Comparison of ENCODE assay signal across 10 cellular contexts in the genomic region with DNA sequence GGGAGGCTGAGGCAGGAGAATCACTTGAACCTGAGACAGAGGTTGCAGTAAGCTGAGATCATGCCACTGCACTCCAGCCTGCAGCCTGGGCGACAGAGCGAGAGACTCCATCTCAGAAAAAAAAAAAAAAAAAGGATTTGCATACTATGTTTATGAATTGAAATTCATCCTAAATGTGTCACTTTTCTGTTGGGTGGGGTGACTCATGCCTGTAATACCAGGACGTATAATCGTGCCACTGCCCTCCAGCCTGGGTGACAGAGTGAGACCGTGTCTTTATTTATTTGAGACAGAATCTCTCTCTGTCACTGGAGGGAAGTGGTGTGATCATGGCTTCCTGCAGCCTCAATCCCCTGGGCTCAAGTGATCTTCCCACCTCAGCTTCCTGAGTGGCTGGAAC. TPM values are rescaled to one million over a fixed set of nuclear protein-coding genes. Genes with fewer than 3 reads are reported as not detected.
DNase-seq lines count a peak whose midpoint lies in the region; ATAC-seq, FAIRE-seq and TF ChIP-seq lines count a peak whose summit lies in the region.
"Had no signal": no experiment of that assay in that cellular context is flagged by ENCODE, and none has a peak within 500 bp of the region (broad histone marks: within the 10 kb centered on the region; RNA-seq: fewer than 3 reads in every experiment).

No MANE protein-coding gene starts in this region.

- H3K4me3 Mint-ChIP-seq in activated CD8-positive, alpha-beta T cell treated with anti-CD3 and anti-CD28 coated beads for 36 hours: peak overlapping the region; percentile 3
- H3K4me3 Mint-ChIP-seq in activated CD8-positive, alpha-beta T cell treated with anti-CD3 and anti-CD28 coated beads, Interleukin-2, amount 10 ng/mL, durations not matched to agents 7 days and 5 days: no peak overlapping the region
- peak overlapping the region; percentile 3 for H3K4me3 Mint-ChIP-seq in activated T-helper 2 cell treated with anti-CD3 and anti-CD28 coated beads, Interferon-gamma antibody, Interleukin-2, Interleukin-4, amounts not matched to agents 10 μg/mL and 5 μg/mL and 100 μg/mL, durations not matched to agents 14 hours and 24 hours and 36 hours (ENCODE audit: low read depth)
- H3K4me3 Mint-ChIP-seq: central memory CD8-positive, alpha-beta T cell had no signal

- peak; percentile 80 for ATAC-seq in activated CD8-positive, alpha-beta T cell treated with anti-CD3 and anti-CD28 coated beads for 36 hours
- no peak for ATAC-seq in activated CD8-positive, alpha-beta T cell treated with anti-CD3 and anti-CD28 coated beads, Interleukin-2, amount 10 ng/mL, durations not matched to agents 7 days and 5 days
- ATAC-seq in HG03159 (IDR thresholded peaks at IDR 0.05; ENCODE audit: unreplicated experiment): peak; percentile 75
- ATAC-seq in HG02763 (IDR thresholded peaks at IDR 0.05; ENCODE audit: unreplicated experiment): no peak

- H3K36me3 Mint-ChIP-seq in activated CD8-positive, alpha-beta T cell treated with anti-CD3 and anti-CD28 coated beads for 36 hours (ENCODE audit: low read depth): peaks cover 28% of the 10 kb centered on the region
- H3K36me3 Mint-ChIP-seq in activated CD8-positive, alpha-beta T cell treated with anti-CD3 and anti-CD28 coated beads, Interleukin-2, amount 10 ng/mL, durations not matched to agents 7 days and 5 days (ENCODE audit: low read depth): peaks cover 22% of the 10 kb centered on the region
- peaks cover 40% of the 10 kb centered on the region for H3K36me3 Mint-ChIP-seq in activated T-helper 2 cell treated with anti-CD3 and anti-CD28 coated beads, Interferon-gamma antibody, Interleukin-2, Interleukin-4, amounts not matched to agents 10 μg/mL and 5 μg/mL and 100 μg/mL, durations not matched to agents 14 hours and 24 hours and 36 hours (ENCODE audit: low read depth)

- intact Hi-C loops in activated CD8-positive, alpha-beta T cell treated with anti-CD3 and anti-CD28 coated beads for 36 hours (cut with micrococcal nuclease): no loop called here
- intact Hi-C loops in activated T-helper 2 cell treated with anti-CD3 and anti-CD28 coated beads, Interferon-gamma antibody, Interleukin-2, Interleukin-4, amounts not matched to agents 10 μg/mL and 5 μg/mL and 100 μg/mL, durations not matched to agents 14 hours and 24 hours and 36 hours (cut with micrococcal nuclease): loop anchor here (2.0 to 10.0 kb wide), 3 partner anchors 16 to 220 kb away; partner anchors contain the start of genes PDIA4 and ZNF398

- no peak for FAIRE-seq in HTR-8/SVneo (lab: Jason Lieb, UNC)

- CTCF ChIA-PET in activated CD8-positive, alpha-beta T cell treated with anti-CD3 and anti-CD28 coated beads for 36 hours (lab: Charles Lee): interaction anchor here (1.2 kb wide), 1 partner anchor 16 kb away, joined by 4 read pairs; no protein-coding TSS in a partner anchor
- CTCF ChIA-PET in activated CD8-positive, alpha-beta T cell treated with anti-CD3 and anti-CD28 coated beads, Interleukin-2, amount 10 ng/mL, durations not matched to agents 7 days and 5 days (lab: Charles Lee): no interaction called here

- no peaks in the 10 kb centered on the region for H3K27me3 Mint-ChIP-seq in activated CD8-positive, alpha-beta T cell treated with anti-CD3 and anti-CD28 coated beads for 36 hours
- no peaks in the 10 kb centered on the region for H3K27me3 Mint-ChIP-seq in activated CD8-positive, alpha-beta T cell treated with anti-CD3 and anti-CD28 coated beads, Interleukin-2, amount 10 ng/mL, durations not matched to agents 7 days and 5 days (ENCODE audit: low read depth)
- H3K27me3 Mint-ChIP-seq in activated T-helper 2 cell treated with anti-CD3 and anti-CD28 coated beads, Interferon-gamma antibody, Interleukin-2, Interleukin-4, amounts not matched to agents 10 μg/mL and 5 μg/mL and 100 μg/mL, durations not matched to agents 14 hours and 24 hours and 36 hours (ENCODE audit: low read depth): no peaks in the 10 kb centered on the region
- H3K27me3 Mint-ChIP-seq: central memory CD8-positive, alpha-beta T cell had no signal

- H3K27ac Mint-ChIP-seq in activated CD8-positive, alpha-beta T cell treated with anti-CD3 and anti-CD28 coated beads for 36 hours: peak overlapping the region; percentile 81
- H3K27ac Mint-ChIP-seq in activated CD8-positive, alpha-beta T cell treated with anti-CD3 and anti-CD28 coated beads, Interleukin-2, amount 10 ng/mL, durations not matched to agents 7 days and 5 days: no peak overlapping the region
- H3K27ac Mint-ChIP-seq in activated T-helper 2 cell treated with anti-CD3 and anti-CD28 coated beads, Interferon-gamma antibody, Interleukin-2, Interleukin-4, amounts not matched to agents 10 μg/mL and 5 μg/mL and 100 μg/mL, durations not matched to agents 14 hours and 24 hours and 36 hours: peak overlapping the region; percentile 81

- DNase-seq in activated CD8-positive, alpha-beta T cell treated with anti-CD3 and anti-CD28 coated beads for 36 hours: peak; percentile 76
- no peak for DNase-seq in activated CD8-positive, alpha-beta T cell treated with anti-CD3 and anti-CD28 coated beads, Interleukin-2, amount 10 ng/mL, durations not matched to agents 7 days and 5 days
- no peak for DNase-seq in activated T-helper 2 cell treated with anti-CD3 and anti-CD28 coated beads, Interferon-gamma antibody, Interleukin-2, Interleukin-4, amounts not matched to agents 10 μg/mL and 5 μg/mL and 100 μg/mL, durations not matched to agents 14 hours and 24 hours and 36 hours (ENCODE audit: low spot score)
- DNase-seq in stimulated activated CD8-positive, alpha-beta memory T cell treated with anti-CD3 and anti-CD28 coated beads, Interleukin-4, amount 100 ng/mL, for 48 hours: peak; percentile 68
- DNase-seq in HTR-8/SVneo (ENCODE audit: insufficient read length, low spot score): no peak
- no peak for DNase-seq in GM19240 (ENCODE audit: insufficient read length, low spot score)
- DNase-seq: nucleus accumbens had no signal

- H3K4me1 Mint-ChIP-seq in activated CD8-positive, alpha-beta T cell treated with anti-CD3 and anti-CD28 coated beads for 36 hours (ENCODE audit: low read depth): peaks cover 62% of the 10 kb centered on the region
- H3K4me1 Mint-ChIP-seq in activated CD8-positive, alpha-beta T cell treated with anti-CD3 and anti-CD28 coated beads, Interleukin-2, amount 10 ng/mL, durations not matched to agents 7 days and 5 days (ENCODE audit: low read depth): peaks cover 47% of the 10 kb centered on the region
- peaks cover 46% of the 10 kb centered on the region for H3K4me1 Mint-ChIP-seq in activated T-helper 2 cell treated with anti-CD3 and anti-CD28 coated beads, Interferon-gamma antibody, Interleukin-2, Interleukin-4, amounts not matched to agents 10 μg/mL and 5 μg/mL and 100 μg/mL, durations not matched to agents 14 hours and 24 hours and 36 hours (ENCODE audit: low read depth)

- H3K9me3 Mint-ChIP-seq in activated CD8-positive, alpha-beta T cell treated with anti-CD3 and anti-CD28 coated beads for 36 hours: peaks cover 5% of the 10 kb centered on the region
- peaks cover 6% of the 10 kb centered on the region for H3K9me3 Mint-ChIP-seq in activated CD8-positive, alpha-beta T cell treated with anti-CD3 and anti-CD28 coated beads, Interleukin-2, amount 10 ng/mL, durations not matched to agents 7 days and 5 days (ENCODE audit: insufficient read depth)
- peaks cover 7% of the 10 kb centered on the region for H3K9me3 Mint-ChIP-seq in activated T-helper 2 cell treated with anti-CD3 and anti-CD28 coated beads, Interferon-gamma antibody, Interleukin-2, Interleukin-4, amounts not matched to agents 10 μg/mL and 5 μg/mL and 100 μg/mL, durations not matched to agents 14 hours and 24 hours and 36 hours

- TF ChIP-seq CTCF in activated CD8-positive, alpha-beta T cell treated with anti-CD3 and anti-CD28 coated beads for 36 hours (IDR thresholded peaks at IDR 0.05): no peak

- POLR2A ChIA-PET in activated CD8-positive, alpha-beta T cell treated with anti-CD3 and anti-CD28 coated beads for 36 hours (lab: Charles Lee): interaction anchor here (1.1 kb wide), 1 partner anchor 16 kb away, joined by 4 read pairs; the partner anchor contains the start of gene ZNF783
- POLR2A ChIA-PET in activated CD8-positive, alpha-beta T cell treated with anti-CD3 and anti-CD28 coated beads, Interleukin-2, amount 10 ng/mL, durations not matched to agents 7 days and 5 days (lab: Charles Lee): no interaction called here

RNA-seq across cellular contexts. Expression of gene ZNF212, which starts 5.8 kb away (rescaled TPM):
- total RNA-seq in activated CD8-positive, alpha-beta T cell treated with anti-CD3 and anti-CD28 coated beads for 36 hours: 10 to 100 TPM; 10.5 to 13.4 TPM
- total RNA-seq in activated CD8-positive, alpha-beta T cell treated with anti-CD3 and anti-CD28 coated beads, Interleukin-2, amount 10 ng/mL, durations not matched to agents 7 days and 5 days: 10 to 100 TPM; 10.8 to 12.9 TPM
- total RNA-seq in activated T-helper 2 cell treated with anti-CD3 and anti-CD28 coated beads, Interferon-gamma antibody, Interleukin-2, Interleukin-4, amounts not matched to agents 10 μg/mL and 5 μg/mL and 100 μg/mL, durations not matched to agents 14 hours and 24 hours and 36 hours: 18.4 and 20.1 TPM in 2 replicates

RNA-seq across cellular contexts. Expression of gene ZNF783, which starts 16.8 kb away (rescaled TPM):
- 10 to 100 TPM; 13.2 to 13.4 TPM for total RNA-seq in activated CD8-positive, alpha-beta T cell treated with anti-CD3 and anti-CD28 coated beads for 36 hours
- 10 to 100 TPM; 12.7 to 12.9 TPM for total RNA-seq in activated CD8-positive, alpha-beta T cell treated with anti-CD3 and anti-CD28 coated beads, Interleukin-2, amount 10 ng/mL, durations not matched to agents 7 days and 5 days
- 25.0 and 26.8 TPM in 2 replicates for total RNA-seq in activated T-helper 2 cell treated with anti-CD3 and anti-CD28 coated beads, Interferon-gamma antibody, Interleukin-2, Interleukin-4, amounts not matched to agents 10 μg/mL and 5 μg/mL and 100 μg/mL, durations not matched to agents 14 hours and 24 hours and 36 hours

RNA-seq across cellular contexts. Expression of gene ZNF282, which starts 49.9 kb away (rescaled TPM):
- total RNA-seq in activated CD8-positive, alpha-beta T cell treated with anti-CD3 and anti-CD28 coated beads for 36 hours: 10 to 100 TPM; 29.3 to 29.7 TPM
- 10 to 100 TPM; 28.4 to 30.6 TPM for total RNA-seq in activated CD8-positive, alpha-beta T cell treated with anti-CD3 and anti-CD28 coated beads, Interleukin-2, amount 10 ng/mL, durations not matched to agents 7 days and 5 days
- total RNA-seq in activated T-helper 2 cell treated with anti-CD3 and anti-CD28 coated beads, Interferon-gamma antibody, Interleukin-2, Interleukin-4, amounts not matched to agents 10 μg/mL and 5 μg/mL and 100 μg/mL, durations not matched to agents 14 hours and 24 hours and 36 hours: 116 and 118 TPM in 2 replicates

Comparison
In these comparisons a context has a peak if more than half of its experiments do, and no peak if none do; other contexts are left out.
1. ATAC-seq: peak in activated CD8-positive, alpha-beta T cell treated with anti-CD3 and anti-CD28 coated beads for 36 hours (single experiment) and HG03159 (single experiment); none in activated CD8-positive, alpha-beta T cell treated with anti-CD3 and anti-CD28 coated beads, Interleukin-2, amount 10 ng/mL, durations not matched to agents 7 days and 5 days (single experiment) and HG02763 (single experiment).
2. DNase-seq: peak in activated CD8-positive, alpha-beta T cell treated with anti-CD3 and anti-CD28 coated beads for 36 hours (single experiment) and stimulated activated CD8-positive, alpha-beta memory T cell treated with anti-CD3 and anti-CD28 coated beads, Interleukin-4, amount 100 ng/mL, for 48 hours (single experiment); none in activated CD8-positive, alpha-beta T cell treated with anti-CD3 and anti-CD28 coated beads, Interleukin-2, amount 10 ng/mL, durations not matched to agents 7 days and 5 days (single experiment), activated T-helper 2 cell treated with anti-CD3 and anti-CD28 coated beads, Interferon-gamma antibody, Interleukin-2, Interleukin-4, amounts not matched to agents 10 μg/mL and 5 μg/mL and 100 μg/mL, durations not matched to agents 14 hours and 24 hours and 36 hours (single experiment), HTR-8/SVneo (single experiment) and GM19240 (single experiment).